In the genomic region with DNA sequence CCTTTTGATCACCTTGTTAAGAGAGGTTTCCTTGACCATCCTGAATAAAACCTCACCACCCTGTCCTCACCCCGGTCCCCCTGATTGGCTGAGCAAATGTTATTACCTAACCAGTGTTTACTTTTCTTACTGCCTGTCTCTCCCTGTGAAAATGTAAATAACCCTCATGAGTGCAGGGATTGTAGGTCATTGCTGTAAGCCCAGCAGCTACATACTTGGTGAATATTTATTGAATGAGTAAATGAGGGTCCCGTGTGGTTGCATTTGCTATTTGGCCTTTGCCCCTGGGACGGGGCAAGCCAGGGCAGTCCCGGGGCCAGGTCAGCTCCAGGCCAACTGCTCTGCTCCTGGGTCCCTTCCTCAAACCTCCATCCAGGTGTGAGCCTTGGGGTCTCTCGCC, we compare ENCODE assay signal across 15 cellular contexts. TPM values are rescaled to one million over a fixed set of nuclear protein-coding genes. Genes with fewer than 3 reads are reported as not detected.
DNase-seq lines count a peak whose midpoint lies in the region; ATAC-seq, FAIRE-seq and TF ChIP-seq lines count a peak whose summit lies in the region.
"Had no signal": no experiment of that assay in that cellular context is flagged by ENCODE, and none has a peak within 500 bp of the region (broad histone marks: within the 10 kb centered on the region; RNA-seq: fewer than 3 reads in every experiment).

No MANE protein-coding gene starts in this region.

- H3K27ac ChIP-seq in gastroesophageal sphincter: peak overlapping the region; percentile 34 to 75 (median 71)
- H3K27ac ChIP-seq in spleen: peak overlapping the region in 3 of 8 donors; percentile 7 to 85 (median 9)

- no peaks in the 10 kb centered on the region for H3K9me3 ChIP-seq in gastroesophageal sphincter
- H3K9me3 ChIP-seq in spleen: no peaks in the 10 kb centered on the region

- DNase-seq in EL (peak; percentile 58), NCI-H526 treated with DMSO at 0.1 percent for 48 hours (lab: John Stamatoyannopoulos, UW) (peak; percentile 7), spleen (peak; percentile 31), ureter (ENCODE audit: low spot score) (no peak), NCI-H1930 (lab: John Stamatoyannopoulos, UW) (no peak), inferior parietal cortex (ENCODE audit: extremely low spot score) (no peak), HTR-8/SVneo (ENCODE audit: insufficient read length, low spot score) (no peak)
- DNase-seq: activated CD4-positive, alpha-beta T cell treated with anti-CD3 and anti-CD28 coated beads, Interleukin-2, amount 50 U/mL, for 1 hour; foreskin fibroblast; MV-4-11; NCI-H2171; SHP77 treated with DMSO at 0.1 percent for 48 hours had no signal

- H3K27me3 ChIP-seq in gastroesophageal sphincter (no peaks in the 10 kb centered on the region), spleen (replicated peaks in 1 of 7) (no peaks in the 10 kb centered on the region)
- H3K27me3 ChIP-seq: BLaER1 had no signal

- H3K36me3 ChIP-seq in gastroesophageal sphincter (peaks cover 0 to 11% of the 10 kb centered on the region in 2 donors), spleen (peaks cover 0 to 31% (median 0%) of the 10 kb centered on the region in 6 donors)

- H3K4me3 ChIP-seq in gastroesophageal sphincter (no peak overlapping the region), spleen (no peak overlapping the region)
- H3K4me3 ChIP-seq: BLaER1, GM23338 had no signal

- H3K4me1 ChIP-seq in gastroesophageal sphincter (peaks cover 0 to 62% (median 2%) of the 10 kb centered on the region in 3 donors), spleen (peaks cover 0 to 58% (median 31%) of the 10 kb centered on the region in 6 donors)

- WGBS in gastroesophageal sphincter (ENCODE audit: low coverage in 1 of 2), 2 donors: 63 to 100% methylated on average over 1 of the region's 5 CpGs
- 83 to 97% (median 95%) methylated on average over 4 to 5 of the region's 5 CpGs for WGBS in spleen, 5 donors

- intact Hi-C loops in spleen (cut with DNase I; ENCODE audit: low total_unique reads): no loop called here

- ATAC-seq in gastroesophageal sphincter: no peak
- ATAC-seq: GM23338 had no signal

- no peak for TF ChIP-seq EP300 in gastroesophageal sphincter (IDR thresholded peaks at IDR 0.05)

- no peak for FAIRE-seq in HTR-8/SVneo (lab: Jason Lieb, UNC)

- no peak for TF ChIP-seq POLR2A in gastroesophageal sphincter (IDR thresholded peaks at IDR 0.05)
- no peak for TF ChIP-seq POLR2A in spleen (IDR thresholded peaks at IDR 0.05)

- no peak for TF ChIP-seq CTCF in gastroesophageal sphincter (IDR thresholded peaks at IDR 0.05)
- no peak for TF ChIP-seq CTCF in spleen (IDR thresholded peaks at IDR 0.05 in 8 of 11, conservative IDR thresholded peaks at IDR 0.05 in 3 of 11)

RNA-seq across cellular contexts. Expression of a gene that starts 55.5 kb away (rescaled TPM):
- total RNA-seq in gastroesophageal sphincter (1 to 10 TPM in 3 of 4 donors, under 1 TPM in 1; 0.16 to 2.3 (median 2.0) TPM), spleen (10 to 100 TPM in 1 of 7 donors, 1 to 10 TPM in 6; 4.8 to 10.9 (median 5.3) TPM), ureter (2.2 TPM)
- under 1 TPM; 0.63 to 0.85 (median 0.64) TPM for polyA plus RNA-seq in spleen

Comparison
In these comparisons a context has a peak if more than half of its experiments do, and no peak if none do; other contexts are left out.
1. DNase-seq: peak in EL (single experiment), NCI-H526 treated with DMSO at 0.1 percent for 48 hours (single experiment) and spleen (single experiment); none in ureter (single experiment), NCI-H1930 (0 of 2), inferior parietal cortex (single experiment) and HTR-8/SVneo (single experiment).